23 cellular contexts compared by ENCODE assay signal in genomic region chr4:91118597-91118996, GRCh38.
DNase-seq lines count a peak whose midpoint lies in the region; ATAC-seq lines count a peak whose summit lies in the region.
"Had no signal": no experiment of that assay in that cellular context is flagged by ENCODE, and none has a peak within 500 bp of the region (broad histone marks: within the 10 kb centered on the region; RNA-seq: fewer than 3 reads in every experiment).

No MANE protein-coding gene starts in this region.

- H3K36me3 Mint-ChIP-seq in activated naive CD4-positive, alpha-beta T cell treated with anti-CD3 and anti-CD28 coated beads, Interleukin-2, amount 50 U/mL, for 72 hours, result no peaks in the 10 kb centered on the region
- H3K36me3 Mint-ChIP-seq: activated CD8-positive, alpha-beta memory T cell treated with anti-CD3 and anti-CD28 coated beads, Interleukin-2, amount 10 ng/mL, durations not matched to agents 7 days and 5 days; CD8-positive, alpha-beta memory T cell had no signal

- H3K27ac Mint-ChIP-seq in activated naive CD4-positive, alpha-beta T cell treated with anti-CD3 and anti-CD28 coated beads, Interleukin-2, amount 50 U/mL, for 72 hours, result no peak overlapping the region
- H3K27ac Mint-ChIP-seq: activated CD8-positive, alpha-beta memory T cell treated with anti-CD3 and anti-CD28 coated beads, Interleukin-2, amount 10 ng/mL, durations not matched to agents 7 days and 5 days; CD8-positive, alpha-beta memory T cell had no signal

- peaks cover 0 to 4% of the 10 kb centered on the region in 2 donors for H3K9me3 Mint-ChIP-seq in activated naive CD4-positive, alpha-beta T cell treated with anti-CD3 and anti-CD28 coated beads, Interleukin-2, amount 50 U/mL, for 72 hours

- no peak for DNase-seq in activated effector memory CD4-positive, alpha-beta T cell treated with anti-CD3 and anti-CD28 coated beads, Interleukin-2, amount 50 U/mL, for 16 hours
- no peak for DNase-seq in activated naive CD4-positive, alpha-beta T cell treated with anti-CD3 and anti-CD28 coated beads, Interleukin-2, amount 50 U/mL, for 72 hours (ENCODE audit: low spot score in 2 of 2)
- DNase-seq in NK-92 (lab: John Stamatoyannopoulos, UW; ENCODE audit: unreplicated experiment), result no peak
- DNase-seq in UCSD-AML1 (lab: John Stamatoyannopoulos, UW; ENCODE audit: unreplicated experiment), result no peak
- DNase-seq: activated CD4-positive, CD25-positive, alpha-beta regulatory T cell treated with anti-CD3 and anti-CD28 coated beads, Interleukin-2, amount 50 U/mL, for 72 hours; activated CD8-positive, alpha-beta memory T cell treated with anti-CD3 and anti-CD28 coated beads, Interleukin-2, amount 10 ng/mL, durations not matched to agents 7 days and 5 days; adrenal gland; caudate nucleus; CD8-positive, alpha-beta memory T cell; DND-41; effector CD4-positive, alpha-beta T cell; Karpas-422; NCI-H1105; NCI-H748 treated with DMSO at 0.1 percent for 48 hours; SK-N-SH; stomach; T1000 had no signal

- ATAC-seq in GM18873 (IDR thresholded peaks at IDR 0.05; ENCODE audit: low FRiP score, unreplicated experiment) (peak; percentile 79), GM21528 (IDR thresholded peaks at IDR 0.05; ENCODE audit: low FRiP score, unreplicated experiment) (peak; percentile 78), HG03060 (IDR thresholded peaks at IDR 0.05; ENCODE audit: low read depth, unreplicated experiment) (peak; percentile 74), HG03565 (IDR thresholded peaks at IDR 0.05; ENCODE audit: unreplicated experiment) (peak; percentile 57)
- no peak for ATAC-seq in activated naive CD4-positive, alpha-beta T cell treated with anti-CD3 and anti-CD28 coated beads, Interleukin-2, amount 50 U/mL, for 72 hours
- ATAC-seq: activated CD8-positive, alpha-beta memory T cell treated with anti-CD3 and anti-CD28 coated beads, Interleukin-2, amount 10 ng/mL, durations not matched to agents 7 days and 5 days; Panc1; sciatic nerve had no signal

Comparison
In these comparisons a context has a peak if more than half of its experiments do, and no peak if none do; other contexts are left out.
1. ATAC-seq: peak in GM18873 (single experiment), GM21528 (single experiment), HG03060 (single experiment) and HG03565 (single experiment); none in activated naive CD4-positive, alpha-beta T cell treated with anti-CD3 and anti-CD28 coated beads, Interleukin-2, amount 50 U/mL, for 72 hours (0 of 2).